In genomic region chr9:124878518-124878917, GRCh38 we compare ENCODE assay signal across 1 cellular context.
TF ChIP-seq lines count a peak whose summit lies in the region.

No MANE protein-coding gene starts in this region.

TF ChIP-seq in GM23338, 12 proteins besides CTCF, POLR2A, EP300 and RAD21 (continued from another document):
- TF ChIP-seq ZNF462 (CRISPR knock-in tag; IDR thresholded peaks at IDR 0.05), result no peak
- TF ChIP-seq EZH2 (IDR thresholded peaks at IDR 0.05; ENCODE audit: low read depth, unreplicated experiment), result no peak
TF ChIP-seq in GM23338: peak in this region for 0.
